1 cellular context compared by ENCODE assay signal in genomic region chr5:128009399-128009798, GRCh38.
TF ChIP-seq lines count a peak whose summit lies in the region.

No MANE protein-coding gene starts in this region.

TF ChIP-seq in HEK293, 187 proteins besides CTCF, POLR2A, EP300 and RAD21 (continued from another document):
- TF ChIP-seq ZNF776 (tag by site-specific recombination; IDR thresholded peaks at IDR 0.05; ENCODE audit: borderline replicate concordance) = no peak
- no peak for TF ChIP-seq SCRT1 (tag by site-specific recombination; IDR thresholded peaks at IDR 0.05; ENCODE audit: borderline replicate concordance)
- no peak for TF ChIP-seq GFI1B (tag by site-specific recombination; IDR thresholded peaks at IDR 0.05)
- TF ChIP-seq BCL11A (tag by site-specific recombination; IDR thresholded peaks at IDR 0.05; ENCODE audit: low read depth) = no peak
- TF ChIP-seq ZNF114 (tag by site-specific recombination; IDR thresholded peaks at IDR 0.05) = no peak
- no peak for TF ChIP-seq ZNF510 (tag by site-specific recombination; IDR thresholded peaks at IDR 0.05; ENCODE audit: insufficient replicate concordance)
- no peak for TF ChIP-seq ZNF121 (tag by site-specific recombination; IDR thresholded peaks at IDR 0.05)
- TF ChIP-seq IKZF3 (tag by site-specific recombination; IDR thresholded peaks at IDR 0.05) = peak; percentile 21; the same call in 1 of the 2 replicates
- no peak for TF ChIP-seq HOXA7 (CRISPR knock-in tag; IDR thresholded peaks at IDR 0.05; ENCODE audit: borderline replicate concordance)
- TF ChIP-seq ZIC2 (tag by site-specific recombination; IDR thresholded peaks at IDR 0.05) = peak; percentile 41
- TF ChIP-seq ZNF146 (tag by site-specific recombination; IDR thresholded peaks at IDR 0.05) = no peak
- no peak for TF ChIP-seq ZNF335 (tag by site-specific recombination; conservative IDR thresholded peaks at IDR 0.05)
- 0 out of 2 replicates have a peak, but pooled peaks have one; percentile 13 for TF ChIP-seq FEZF1 (tag by site-specific recombination; IDR thresholded peaks at IDR 0.05)
- TF ChIP-seq ZNF513 (tag by site-specific recombination; IDR thresholded peaks at IDR 0.05) = no peak
TF ChIP-seq in HEK293: peak in this region for 3.
